1 cellular context compared by ENCODE assay signal in the genomic region with DNA sequence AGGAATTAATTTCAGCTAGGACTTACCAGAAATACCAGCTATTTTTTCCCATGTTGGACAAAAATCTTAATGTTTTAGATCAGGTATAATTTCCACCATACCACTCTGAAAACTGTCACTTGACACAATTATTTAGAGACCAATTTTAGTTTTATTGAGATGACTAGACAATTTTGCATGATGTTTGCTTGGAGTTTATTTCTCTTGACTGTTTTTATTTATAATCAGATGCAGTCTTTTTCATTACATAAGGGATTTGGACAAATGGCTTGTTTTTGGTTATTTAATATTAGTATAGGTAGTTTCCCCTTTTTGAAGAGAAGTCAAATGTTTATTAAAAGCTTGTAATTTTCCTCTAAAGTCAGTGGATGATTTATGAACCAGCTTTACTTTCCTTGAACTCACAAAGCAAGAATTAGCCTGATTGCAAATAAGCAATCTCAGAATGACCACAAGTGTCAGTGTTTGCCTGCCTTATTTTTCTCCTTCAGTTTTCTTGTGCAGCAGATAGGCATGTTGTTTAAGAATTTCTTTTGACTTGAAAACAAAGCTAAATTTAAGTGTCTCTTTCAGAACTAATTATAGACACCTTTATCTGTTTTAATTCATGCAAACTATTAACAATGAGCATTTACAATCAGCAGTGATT.
A peak's percentile ranks its signal among the peaks of the same experiment; 100 is the strongest.
TF ChIP-seq lines count a peak whose summit lies in the region.

No MANE protein-coding gene starts in this region.

TF ChIP-seq in K562, 482 proteins besides CTCF, POLR2A, EP300 and RAD21:
- TF ChIP-seq, protein P1, sequence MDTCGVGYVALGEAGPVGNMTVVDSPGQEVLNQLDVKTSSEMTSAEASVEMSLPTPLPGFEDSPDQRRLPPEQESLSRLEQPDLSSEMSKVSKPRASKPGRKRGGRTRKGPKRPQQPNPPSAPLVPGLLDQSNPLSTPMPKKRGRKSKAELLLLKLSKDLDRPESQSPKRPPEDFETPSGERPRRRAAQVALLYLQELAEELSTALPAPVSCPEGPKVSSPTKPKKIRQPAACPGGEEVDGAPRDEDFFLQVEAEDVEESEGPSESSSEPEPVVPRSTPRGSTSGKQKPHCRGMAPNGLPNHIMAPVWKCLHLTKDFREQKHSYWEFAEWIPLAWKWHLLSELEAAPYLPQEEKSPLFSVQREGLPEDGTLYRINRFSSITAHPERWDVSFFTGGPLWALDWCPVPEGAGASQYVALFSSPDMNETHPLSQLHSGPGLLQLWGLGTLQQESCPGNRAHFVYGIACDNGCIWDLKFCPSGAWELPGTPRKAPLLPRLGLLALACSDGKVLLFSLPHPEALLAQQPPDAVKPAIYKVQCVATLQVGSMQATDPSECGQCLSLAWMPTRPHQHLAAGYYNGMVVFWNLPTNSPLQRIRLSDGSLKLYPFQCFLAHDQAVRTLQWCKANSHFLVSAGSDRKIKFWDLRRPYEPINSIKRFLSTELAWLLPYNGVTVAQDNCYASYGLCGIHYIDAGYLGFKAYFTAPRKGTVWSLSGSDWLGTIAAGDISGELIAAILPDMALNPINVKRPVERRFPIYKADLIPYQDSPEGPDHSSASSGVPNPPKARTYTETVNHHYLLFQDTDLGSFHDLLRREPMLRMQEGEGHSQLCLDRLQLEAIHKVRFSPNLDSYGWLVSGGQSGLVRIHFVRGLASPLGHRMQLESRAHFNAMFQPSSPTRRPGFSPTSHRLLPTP (IDR thresholded peaks at IDR 0.05; ENCODE audit: borderline replicate concordance, extremely low read depth, insufficient read length) = no peak
- TF ChIP-seq SRSF7 (optimal IDR thresholded peaks at IDR 0.05; ENCODE audit: low read depth, low read length) (no peak), MAFG (tag; conservative IDR thresholded peaks at IDR 0.05) (peak; percentile 55), KLF10 (CRISPR knock-in tag; IDR thresholded peaks at IDR 0.05) (no peak), ARID2 (IDR thresholded peaks at IDR 0.05) (no peak), ERF (CRISPR knock-in tag; IDR thresholded peaks at IDR 0.05) (no peak), MCM5 (IDR thresholded peaks at IDR 0.05; ENCODE audit: low read depth) (no peak), ZNF586 (CRISPR knock-in tag; conservative IDR thresholded peaks at IDR 0.05) (no peak), ZNF232 (CRISPR knock-in tag; IDR thresholded peaks at IDR 0.05) (no peak), ZNF140 (CRISPR knock-in tag; IDR thresholded peaks at IDR 0.05) (no peak), RBM22 (IDR thresholded peaks at IDR 0.05; ENCODE audit: low read depth, low read length, poor library complexity, severe bottlenecking) (no peak), NFE2 (IDR thresholded peaks at IDR 0.05; ENCODE audit: low read depth) (0 out of 2 replicates have a peak, but pooled peaks have one; percentile 25), ASH1L (IDR thresholded peaks at IDR 0.05; ENCODE audit: borderline replicate concordance, low read depth, partially characterized antibody) (no peak), ZFX (CRISPR knock-in tag; IDR thresholded peaks at IDR 0.05) (no peak), NFIX (CRISPR knock-in tag; IDR thresholded peaks at IDR 0.05; ENCODE audit: low read depth) (no peak), ZNF316 (IDR thresholded peaks at IDR 0.05) (peak; percentile 89), TEAD1 (CRISPR knock-in tag; IDR thresholded peaks at IDR 0.05) (no peak), NFE2L1 (tag; IDR thresholded peaks at IDR 0.05; ENCODE audit: borderline replicate concordance, low read depth) (peak; percentile 30; the same call in 1 of the 2 replicates), RCOR1 (IDR thresholded peaks at IDR 0.05; ENCODE audit: borderline replicate concordance in 1 of 2, low read depth in 2 of 2, low read length in 2 of 2) (no peak), SPI1 (IDR thresholded peaks at IDR 0.05; ENCODE audit: borderline replicate concordance, low read depth, low read length) (no peak), GATAD2A (IDR thresholded peaks at IDR 0.05) (no peak), TBL1XR1 (IDR thresholded peaks at IDR 0.05; ENCODE audit: low read length in 2 of 2) (no peak), ELF4 (CRISPR knock-in tag; IDR thresholded peaks at IDR 0.05) (no peak), MEIS2 (IDR thresholded peaks at IDR 0.05; ENCODE audit: partially characterized antibody) (peak; percentile 29), HDAC6 (IDR thresholded peaks at IDR 0.05; ENCODE audit: low read depth, low read length) (no peak), DIDO1 (tag; IDR thresholded peaks at IDR 0.05; ENCODE audit: low read depth) (no peak), KLF6 (CRISPR knock-in tag; IDR thresholded peaks at IDR 0.05; ENCODE audit: borderline replicate concordance) (no peak), JUNB (CRISPR knock-in tag; conservative IDR thresholded peaks at IDR 0.05) (no peak), MAFK (IDR thresholded peaks at IDR 0.05; ENCODE audit: low read length) (no peak), BMI1 (IDR thresholded peaks at IDR 0.05; ENCODE audit: low read length) (no peak), TAF1 (IDR thresholded peaks at IDR 0.05; ENCODE audit: control insufficient read depth, extremely low read depth, insufficient read depth, low read length, severe bottlenecking) (no peak), TARDBP (IDR thresholded peaks at IDR 0.05) (no peak), ZNF23 (CRISPR knock-in tag; IDR thresholded peaks at IDR 0.05) (no peak), ZNF212 (CRISPR knock-in tag; IDR thresholded peaks at IDR 0.05) (no peak), ZSCAN29 (IDR thresholded peaks at IDR 0.05) (no peak), C11orf30 (IDR thresholded peaks at IDR 0.05; ENCODE audit: low read depth) (peak; percentile 56), TRIM28 (IDR thresholded peaks at IDR 0.05) (no peak)
- TF ChIP-seq, protein P2, sequence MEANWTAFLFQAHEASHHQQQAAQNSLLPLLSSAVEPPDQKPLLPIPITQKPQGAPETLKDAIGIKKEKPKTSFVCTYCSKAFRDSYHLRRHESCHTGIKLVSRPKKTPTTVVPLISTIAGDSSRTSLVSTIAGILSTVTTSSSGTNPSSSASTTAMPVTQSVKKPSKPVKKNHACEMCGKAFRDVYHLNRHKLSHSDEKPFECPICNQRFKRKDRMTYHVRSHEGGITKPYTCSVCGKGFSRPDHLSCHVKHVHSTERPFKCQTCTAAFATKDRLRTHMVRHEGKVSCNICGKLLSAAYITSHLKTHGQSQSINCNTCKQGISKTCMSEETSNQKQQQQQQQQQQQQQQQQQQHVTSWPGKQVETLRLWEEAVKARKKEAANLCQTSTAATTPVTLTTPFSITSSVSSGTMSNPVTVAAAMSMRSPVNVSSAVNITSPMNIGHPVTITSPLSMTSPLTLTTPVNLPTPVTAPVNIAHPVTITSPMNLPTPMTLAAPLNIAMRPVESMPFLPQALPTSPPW (CRISPR knock-in tag; IDR thresholded peaks at IDR 0.05) = no peak
- TF ChIP-seq, protein P3, sequence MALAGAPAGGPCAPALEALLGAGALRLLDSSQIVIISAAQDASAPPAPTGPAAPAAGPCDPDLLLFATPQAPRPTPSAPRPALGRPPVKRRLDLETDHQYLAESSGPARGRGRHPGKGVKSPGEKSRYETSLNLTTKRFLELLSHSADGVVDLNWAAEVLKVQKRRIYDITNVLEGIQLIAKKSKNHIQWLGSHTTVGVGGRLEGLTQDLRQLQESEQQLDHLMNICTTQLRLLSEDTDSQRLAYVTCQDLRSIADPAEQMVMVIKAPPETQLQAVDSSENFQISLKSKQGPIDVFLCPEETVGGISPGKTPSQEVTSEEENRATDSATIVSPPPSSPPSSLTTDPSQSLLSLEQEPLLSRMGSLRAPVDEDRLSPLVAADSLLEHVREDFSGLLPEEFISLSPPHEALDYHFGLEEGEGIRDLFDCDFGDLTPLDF (CRISPR knock-in tag; IDR thresholded peaks at IDR 0.05) = no peak
- TF ChIP-seq, protein P4, sequence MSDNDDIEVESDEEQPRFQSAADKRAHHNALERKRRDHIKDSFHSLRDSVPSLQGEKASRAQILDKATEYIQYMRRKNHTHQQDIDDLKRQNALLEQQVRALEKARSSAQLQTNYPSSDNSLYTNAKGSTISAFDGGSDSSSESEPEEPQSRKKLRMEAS (CRISPR knock-in tag; IDR thresholded peaks at IDR 0.05) = no peak
- TF ChIP-seq, protein P5, sequence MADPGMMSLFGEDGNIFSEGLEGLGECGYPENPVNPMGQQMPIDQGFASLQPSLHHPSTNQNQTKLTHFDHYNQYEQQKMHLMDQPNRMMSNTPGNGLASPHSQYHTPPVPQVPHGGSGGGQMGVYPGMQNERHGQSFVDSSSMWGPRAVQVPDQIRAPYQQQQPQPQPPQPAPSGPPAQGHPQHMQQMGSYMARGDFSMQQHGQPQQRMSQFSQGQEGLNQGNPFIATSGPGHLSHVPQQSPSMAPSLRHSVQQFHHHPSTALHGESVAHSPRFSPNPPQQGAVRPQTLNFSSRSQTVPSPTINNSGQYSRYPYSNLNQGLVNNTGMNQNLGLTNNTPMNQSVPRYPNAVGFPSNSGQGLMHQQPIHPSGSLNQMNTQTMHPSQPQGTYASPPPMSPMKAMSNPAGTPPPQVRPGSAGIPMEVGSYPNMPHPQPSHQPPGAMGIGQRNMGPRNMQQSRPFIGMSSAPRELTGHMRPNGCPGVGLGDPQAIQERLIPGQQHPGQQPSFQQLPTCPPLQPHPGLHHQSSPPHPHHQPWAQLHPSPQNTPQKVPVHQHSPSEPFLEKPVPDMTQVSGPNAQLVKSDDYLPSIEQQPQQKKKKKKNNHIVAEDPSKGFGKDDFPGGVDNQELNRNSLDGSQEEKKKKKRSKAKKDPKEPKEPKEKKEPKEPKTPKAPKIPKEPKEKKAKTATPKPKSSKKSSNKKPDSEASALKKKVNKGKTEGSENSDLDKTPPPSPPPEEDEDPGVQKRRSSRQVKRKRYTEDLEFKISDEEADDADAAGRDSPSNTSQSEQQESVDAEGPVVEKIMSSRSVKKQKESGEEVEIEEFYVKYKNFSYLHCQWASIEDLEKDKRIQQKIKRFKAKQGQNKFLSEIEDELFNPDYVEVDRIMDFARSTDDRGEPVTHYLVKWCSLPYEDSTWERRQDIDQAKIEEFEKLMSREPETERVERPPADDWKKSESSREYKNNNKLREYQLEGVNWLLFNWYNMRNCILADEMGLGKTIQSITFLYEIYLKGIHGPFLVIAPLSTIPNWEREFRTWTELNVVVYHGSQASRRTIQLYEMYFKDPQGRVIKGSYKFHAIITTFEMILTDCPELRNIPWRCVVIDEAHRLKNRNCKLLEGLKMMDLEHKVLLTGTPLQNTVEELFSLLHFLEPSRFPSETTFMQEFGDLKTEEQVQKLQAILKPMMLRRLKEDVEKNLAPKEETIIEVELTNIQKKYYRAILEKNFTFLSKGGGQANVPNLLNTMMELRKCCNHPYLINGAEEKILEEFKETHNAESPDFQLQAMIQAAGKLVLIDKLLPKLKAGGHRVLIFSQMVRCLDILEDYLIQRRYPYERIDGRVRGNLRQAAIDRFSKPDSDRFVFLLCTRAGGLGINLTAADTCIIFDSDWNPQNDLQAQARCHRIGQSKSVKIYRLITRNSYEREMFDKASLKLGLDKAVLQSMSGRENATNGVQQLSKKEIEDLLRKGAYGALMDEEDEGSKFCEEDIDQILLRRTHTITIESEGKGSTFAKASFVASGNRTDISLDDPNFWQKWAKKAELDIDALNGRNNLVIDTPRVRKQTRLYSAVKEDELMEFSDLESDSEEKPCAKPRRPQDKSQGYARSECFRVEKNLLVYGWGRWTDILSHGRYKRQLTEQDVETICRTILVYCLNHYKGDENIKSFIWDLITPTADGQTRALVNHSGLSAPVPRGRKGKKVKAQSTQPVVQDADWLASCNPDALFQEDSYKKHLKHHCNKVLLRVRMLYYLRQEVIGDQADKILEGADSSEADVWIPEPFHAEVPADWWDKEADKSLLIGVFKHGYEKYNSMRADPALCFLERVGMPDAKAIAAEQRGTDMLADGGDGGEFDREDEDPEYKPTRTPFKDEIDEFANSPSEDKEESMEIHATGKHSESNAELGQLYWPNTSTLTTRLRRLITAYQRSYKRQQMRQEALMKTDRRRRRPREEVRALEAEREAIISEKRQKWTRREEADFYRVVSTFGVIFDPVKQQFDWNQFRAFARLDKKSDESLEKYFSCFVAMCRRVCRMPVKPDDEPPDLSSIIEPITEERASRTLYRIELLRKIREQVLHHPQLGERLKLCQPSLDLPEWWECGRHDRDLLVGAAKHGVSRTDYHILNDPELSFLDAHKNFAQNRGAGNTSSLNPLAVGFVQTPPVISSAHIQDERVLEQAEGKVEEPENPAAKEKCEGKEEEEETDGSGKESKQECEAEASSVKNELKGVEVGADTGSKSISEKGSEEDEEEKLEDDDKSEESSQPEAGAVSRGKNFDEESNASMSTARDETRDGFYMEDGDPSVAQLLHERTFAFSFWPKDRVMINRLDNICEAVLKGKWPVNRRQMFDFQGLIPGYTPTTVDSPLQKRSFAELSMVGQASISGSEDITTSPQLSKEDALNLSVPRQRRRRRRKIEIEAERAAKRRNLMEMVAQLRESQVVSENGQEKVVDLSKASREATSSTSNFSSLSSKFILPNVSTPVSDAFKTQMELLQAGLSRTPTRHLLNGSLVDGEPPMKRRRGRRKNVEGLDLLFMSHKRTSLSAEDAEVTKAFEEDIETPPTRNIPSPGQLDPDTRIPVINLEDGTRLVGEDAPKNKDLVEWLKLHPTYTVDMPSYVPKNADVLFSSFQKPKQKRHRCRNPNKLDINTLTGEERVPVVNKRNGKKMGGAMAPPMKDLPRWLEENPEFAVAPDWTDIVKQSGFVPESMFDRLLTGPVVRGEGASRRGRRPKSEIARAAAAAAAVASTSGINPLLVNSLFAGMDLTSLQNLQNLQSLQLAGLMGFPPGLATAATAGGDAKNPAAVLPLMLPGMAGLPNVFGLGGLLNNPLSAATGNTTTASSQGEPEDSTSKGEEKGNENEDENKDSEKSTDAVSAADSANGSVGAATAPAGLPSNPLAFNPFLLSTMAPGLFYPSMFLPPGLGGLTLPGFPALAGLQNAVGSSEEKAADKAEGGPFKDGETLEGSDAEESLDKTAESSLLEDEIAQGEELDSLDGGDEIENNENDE (IDR thresholded peaks at IDR 0.05; ENCODE audit: low read depth, low read length) = no peak
- TF ChIP-seq, protein P6, sequence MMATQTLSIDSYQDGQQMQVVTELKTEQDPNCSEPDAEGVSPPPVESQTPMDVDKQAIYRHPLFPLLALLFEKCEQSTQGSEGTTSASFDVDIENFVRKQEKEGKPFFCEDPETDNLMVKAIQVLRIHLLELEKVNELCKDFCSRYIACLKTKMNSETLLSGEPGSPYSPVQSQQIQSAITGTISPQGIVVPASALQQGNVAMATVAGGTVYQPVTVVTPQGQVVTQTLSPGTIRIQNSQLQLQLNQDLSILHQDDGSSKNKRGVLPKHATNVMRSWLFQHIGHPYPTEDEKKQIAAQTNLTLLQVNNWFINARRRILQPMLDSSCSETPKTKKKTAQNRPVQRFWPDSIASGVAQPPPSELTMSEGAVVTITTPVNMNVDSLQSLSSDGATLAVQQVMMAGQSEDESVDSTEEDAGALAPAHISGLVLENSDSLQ (IDR thresholded peaks at IDR 0.05) = 0 out of 2 replicates have a peak, but pooled peaks have one; percentile 10
